ENCODE assay signal across 8 cellular contexts in genomic region chr11:44564653-44565007, GRCh38. TPM values are rescaled to one million over a fixed set of nuclear protein-coding genes. Genes with fewer than 3 reads are reported as not detected.
DNase-seq lines count a peak whose midpoint lies in the region; ATAC-seq and TF ChIP-seq lines count a peak whose summit lies in the region.

No MANE protein-coding gene starts in this region.

- TF ChIP-seq POLR2A in Peyer's patch (IDR thresholded peaks at IDR 0.05) = no peak

- no peaks in the 10 kb centered on the region for H3K36me3 ChIP-seq in Peyer's patch
- H3K36me3 ChIP-seq in urinary bladder (ENCODE audit: insufficient read depth) = no peaks in the 10 kb centered on the region

- no peaks in the 10 kb centered on the region for H3K27me3 ChIP-seq in Peyer's patch

- peak overlapping the region; percentile 95 to 97 for H3K27ac Mint-ChIP-seq in effector memory CD8-positive, alpha-beta T cell
- H3K27ac Mint-ChIP-seq in mesothelial cell of epicardium = peak overlapping the region; percentile 97

- H3K9me3 Mint-ChIP-seq in effector memory CD8-positive, alpha-beta T cell = no peaks in the 10 kb centered on the region
- no peaks in the 10 kb centered on the region for H3K9me3 Mint-ChIP-seq in mesothelial cell of epicardium

- H3K4me3 ChIP-seq in Peyer's patch (peak overlapping the region; percentile 44 to 76 (median 60)), urinary bladder (ENCODE audit: low read depth, low read length) (peak overlapping the region; percentile 35)

- H3K27ac ChIP-seq in Peyer's patch (peak overlapping the region; percentile 83 to 98 (median 94)), urinary bladder (ENCODE audit: low read depth) (peak overlapping the region; percentile 97)

- DNase-seq in CD1c-positive myeloid dendritic cell (ENCODE audit: extremely low spot score) = peak; percentile 94
- peak in 2 of 3 donors; percentile 81 to 82 for DNase-seq in Peyer's patch
- no peak for DNase-seq in effector memory CD8-positive, alpha-beta T cell
- no peak for DNase-seq in mesothelial cell of epicardium (ENCODE audit: low spot score in 2 of 2, unreplicated experiment in 2 of 2)
- DNase-seq in NCI-H2107 (lab: John Stamatoyannopoulos, UW) = no peak

- H3K27me3 Mint-ChIP-seq in effector memory CD8-positive, alpha-beta T cell = no peaks in the 10 kb centered on the region
- peaks cover 2% of the 10 kb centered on the region for H3K27me3 Mint-ChIP-seq in mesothelial cell of epicardium (ENCODE audit: low read depth)

- H3K36me3 Mint-ChIP-seq in effector memory CD8-positive, alpha-beta T cell (ENCODE audit: insufficient read depth) = peaks cover 15% of the 10 kb centered on the region
- no peaks in the 10 kb centered on the region for H3K36me3 Mint-ChIP-seq in mesothelial cell of epicardium

- H3K4me3 Mint-ChIP-seq in effector memory CD8-positive, alpha-beta T cell = peak overlapping the region; percentile 86 to 87
- peak overlapping the region; percentile 68 for H3K4me3 Mint-ChIP-seq in mesothelial cell of epicardium

- 4% methylated on average over 8 of the region's 8 CpGs for WGBS in urinary bladder

- H3K4me1 ChIP-seq in Peyer's patch (peaks cover 0 to 49% (median 37%) of the 10 kb centered on the region in 4 donors), urinary bladder (ENCODE audit: insufficient read depth) (no peaks in the 10 kb centered on the region)

- TF ChIP-seq CTCF in Peyer's patch (IDR thresholded peaks at IDR 0.05) (no peak), mesothelial cell of epicardium (IDR thresholded peaks at IDR 0.05; ENCODE audit: unreplicated experiment) (no peak)

- ATAC-seq in HG03159 (IDR thresholded peaks at IDR 0.05; ENCODE audit: unreplicated experiment) = peak; percentile 0
- ATAC-seq in effector memory CD8-positive, alpha-beta T cell (replicated peaks) = no peak
- ATAC-seq in HG03469 (IDR thresholded peaks at IDR 0.05; ENCODE audit: unreplicated experiment) = no peak

- no peaks in the 10 kb centered on the region for H3K9me3 ChIP-seq in Peyer's patch

- peaks cover 38 to 44% of the 10 kb centered on the region in 2 donors for H3K4me1 Mint-ChIP-seq in effector memory CD8-positive, alpha-beta T cell (ENCODE audit: low read depth in 2 of 2)
- peaks cover 19% of the 10 kb centered on the region for H3K4me1 Mint-ChIP-seq in mesothelial cell of epicardium

RNA-seq across cellular contexts. Expression of gene CD82, which starts 0.8 kb away (rescaled TPM):
- total RNA-seq in Peyer's patch (100 to 1,000 TPM in 1 of 4 donors, 10 to 100 TPM in 3; 40.4 to 140 (median 78.4) TPM), mesothelial cell of epicardium (10.6 to 11.8 TPM (median 11.2 TPM) in 3 replicates), urinary bladder (13.1 TPM)
- 37.4 TPM for polyA plus RNA-seq in urinary bladder

Comparison
In these comparisons a context has a peak if more than half of its experiments do, and no peak if none do; other contexts are left out.
1. DNase-seq: peak in CD1c-positive myeloid dendritic cell (single experiment) and Peyer's patch (2 of 3); none in effector memory CD8-positive, alpha-beta T cell (0 of 3), mesothelial cell of epicardium (0 of 2) and NCI-H2107 (single experiment).